ENCODE assay signal across 8 cellular contexts in genomic region chr11:15327786-15328231, GRCh38.
A peak's percentile ranks its signal among the peaks of the same experiment; 100 is the strongest.
DNase-seq lines count a peak whose midpoint lies in the region; ATAC-seq and TF ChIP-seq lines count a peak whose summit lies in the region.

No MANE protein-coding gene starts in this region.

- no peaks in the 10 kb centered on the region for H3F3A ChIP-seq in Loucy (ENCODE audit: low read depth)

- H3K27ac Mint-ChIP-seq in naive thymus-derived CD8-positive, alpha-beta T cell, result no peak overlapping the region

- TF ChIP-seq CTCF in GM12865 (IDR thresholded peaks at IDR 0.05; ENCODE audit: insufficient read depth, low read depth, low read length, missing control alignments), result peak; percentile 75
- TF ChIP-seq CTCF in Loucy (conservative IDR thresholded peaks at IDR 0.05; ENCODE audit: low read length), result peak; percentile 72

- H3K9ac ChIP-seq in Loucy (ENCODE audit: low read depth, low read length, poor library complexity, severe bottlenecking), result no peak overlapping the region

- H3K9me2 ChIP-seq in Loucy (replicated peaks; ENCODE audit: low read depth, low read length), result no peaks in the 10 kb centered on the region

- H3K9me3 Mint-ChIP-seq in naive thymus-derived CD8-positive, alpha-beta T cell, result peaks cover 0 to 9% (median 0%) of the 10 kb centered on the region in 9 donors

- no peaks in the 10 kb centered on the region for H3K79me2 ChIP-seq in Loucy (ENCODE audit: insufficient read depth, low read length)

- no peaks in the 10 kb centered on the region for H3K36me3 ChIP-seq in Loucy (ENCODE audit: insufficient read depth, low read length)

- no peaks in the 10 kb centered on the region for H3K27me3 ChIP-seq in Loucy (ENCODE audit: insufficient read depth, low read length, poor library complexity, severe bottlenecking)

- in situ Hi-C loops in ACHN (cut with HindIII; ENCODE audit: low pct_ligation_motif_present, low pct_unique_long_range_greater_than_20kb, low sequenced_read_pairs), result no loop called here

- H4K20me1 ChIP-seq in Loucy (ENCODE audit: insufficient read depth, low read length, poor library complexity, severe bottlenecking), result no peaks in the 10 kb centered on the region

- peaks cover 1 to 28% (median 4%) of the 10 kb centered on the region in 5 donors for H3K27me3 Mint-ChIP-seq in naive thymus-derived CD8-positive, alpha-beta T cell

- H2AFZ ChIP-seq in Loucy (ENCODE audit: low read length), result no peak overlapping the region

- H3K4me3 ChIP-seq in GM12865 (ENCODE audit: low read depth, low read length) (no peak overlapping the region), Loucy (ENCODE audit: low read length, poor library complexity, severe bottlenecking) (no peak overlapping the region)

- intact Hi-C loops in cardiac septum (cut with DNase I), result loop anchor here (5.0 to 10.0 kb wide), 3 partner anchors 327 to 1284 kb away; no protein-coding TSS in a partner anchor

- no peak overlapping the region for H3K4me2 ChIP-seq in Loucy (ENCODE audit: low read depth, low read length, poor library complexity, severe bottlenecking)

- no peaks in the 10 kb centered on the region for H3K4me1 Mint-ChIP-seq in naive thymus-derived CD8-positive, alpha-beta T cell

- DNase-seq in ACHN, result peak; percentile 38
- peak; percentile 44 for DNase-seq in GM12865 (ENCODE audit: low read depth)
- DNase-seq in SW480 (ENCODE audit: low spot score), result peak; percentile 46
- DNase-seq in cardiac septum (ENCODE audit: low spot score), result peak; percentile 79
- DNase-seq in renal cortical epithelial cell (ENCODE audit: low read depth), result peak; percentile 57
- DNase-seq in AG08395 (ENCODE audit: low spot score), result no peak
- no peak for DNase-seq in naive thymus-derived CD8-positive, alpha-beta T cell

- no peaks in the 10 kb centered on the region for H3K4me1 ChIP-seq in Loucy (ENCODE audit: insufficient read depth, low read length, poor library complexity, severe bottlenecking)

- no peaks in the 10 kb centered on the region for H3K36me3 Mint-ChIP-seq in naive thymus-derived CD8-positive, alpha-beta T cell

- no peak for ATAC-seq in naive thymus-derived CD8-positive, alpha-beta T cell

- no peak overlapping the region for H3K4me3 Mint-ChIP-seq in naive thymus-derived CD8-positive, alpha-beta T cell

- POLR2A ChIA-PET in naive thymus-derived CD8-positive, alpha-beta T cell (lab: Charles Lee), result no interaction called here

- no peaks in the 10 kb centered on the region for H3K9me3 ChIP-seq in Loucy (ENCODE audit: insufficient read depth, low read depth, low read length)

Comparison
In these comparisons a context has a peak if more than half of its experiments do, and no peak if none do; other contexts are left out.
1. DNase-seq: peak in ACHN (single experiment), GM12865 (single experiment), SW480 (single experiment), cardiac septum (single experiment) and renal cortical epithelial cell (single experiment); none in AG08395 (single experiment) and naive thymus-derived CD8-positive, alpha-beta T cell (0 of 10).